1 cellular context compared by ENCODE assay signal in the genomic region with DNA sequence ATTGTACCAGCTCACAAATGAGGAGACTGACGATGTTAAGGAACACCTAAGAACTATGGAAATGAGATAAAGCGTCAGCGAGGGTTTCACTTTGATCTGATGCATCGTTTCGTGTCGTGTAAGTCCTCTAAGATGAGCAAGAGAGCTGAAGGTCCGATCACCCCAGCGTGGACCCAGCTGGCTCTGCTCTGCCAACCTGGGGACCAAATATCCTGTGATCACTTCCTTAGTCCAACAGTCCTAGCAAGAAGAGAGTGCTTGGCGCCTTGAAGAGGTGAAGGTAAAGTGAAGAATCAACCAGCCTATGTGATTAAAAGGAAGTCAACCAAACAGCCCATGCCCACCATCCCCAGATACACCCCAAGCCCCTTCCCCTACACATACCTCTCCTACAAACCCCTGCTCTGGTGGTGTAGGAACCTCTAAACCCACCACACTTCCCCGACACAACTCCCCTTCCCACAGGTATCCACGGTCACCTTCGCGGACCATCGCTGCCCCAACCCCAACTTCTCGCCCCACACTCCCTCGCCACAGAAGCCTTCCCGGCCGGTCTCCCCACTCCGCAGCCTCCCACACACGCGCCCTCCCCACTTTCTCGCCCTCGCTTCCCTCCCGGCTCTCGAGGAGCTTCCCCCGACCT.
TF ChIP-seq lines count a peak whose summit lies in the region.

No MANE protein-coding gene starts in this region.

TF ChIP-seq in K562, 482 proteins besides CTCF, POLR2A, EP300 and RAD21 (continued from another document and continues in another):
- TF ChIP-seq, protein P1, sequence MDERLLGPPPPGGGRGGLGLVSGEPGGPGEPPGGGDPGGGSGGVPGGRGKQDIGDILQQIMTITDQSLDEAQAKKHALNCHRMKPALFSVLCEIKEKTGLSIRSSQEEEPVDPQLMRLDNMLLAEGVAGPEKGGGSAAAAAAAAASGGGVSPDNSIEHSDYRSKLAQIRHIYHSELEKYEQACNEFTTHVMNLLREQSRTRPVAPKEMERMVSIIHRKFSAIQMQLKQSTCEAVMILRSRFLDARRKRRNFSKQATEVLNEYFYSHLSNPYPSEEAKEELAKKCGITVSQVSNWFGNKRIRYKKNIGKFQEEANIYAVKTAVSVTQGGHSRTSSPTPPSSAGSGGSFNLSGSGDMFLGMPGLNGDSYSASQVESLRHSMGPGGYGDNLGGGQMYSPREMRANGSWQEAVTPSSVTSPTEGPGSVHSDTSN (CRISPR knock-in tag; IDR thresholded peaks at IDR 0.05; ENCODE audit: low read depth) = no peak
- TF ChIP-seq, protein P1 (tag; conservative IDR thresholded peaks at IDR 0.05; ENCODE audit: low read depth) = no peak
- peak; percentile 7; the same call in 1 of the 2 replicates for TF ChIP-seq ZNF143 (CRISPR knock-in tag; IDR thresholded peaks at IDR 0.05)
- TF ChIP-seq, protein P2, sequence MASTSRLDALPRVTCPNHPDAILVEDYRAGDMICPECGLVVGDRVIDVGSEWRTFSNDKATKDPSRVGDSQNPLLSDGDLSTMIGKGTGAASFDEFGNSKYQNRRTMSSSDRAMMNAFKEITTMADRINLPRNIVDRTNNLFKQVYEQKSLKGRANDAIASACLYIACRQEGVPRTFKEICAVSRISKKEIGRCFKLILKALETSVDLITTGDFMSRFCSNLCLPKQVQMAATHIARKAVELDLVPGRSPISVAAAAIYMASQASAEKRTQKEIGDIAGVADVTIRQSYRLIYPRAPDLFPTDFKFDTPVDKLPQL (IDR thresholded peaks at IDR 0.05; ENCODE audit: extremely low read depth, insufficient read length) = no peak
- TF ChIP-seq, protein P3, sequence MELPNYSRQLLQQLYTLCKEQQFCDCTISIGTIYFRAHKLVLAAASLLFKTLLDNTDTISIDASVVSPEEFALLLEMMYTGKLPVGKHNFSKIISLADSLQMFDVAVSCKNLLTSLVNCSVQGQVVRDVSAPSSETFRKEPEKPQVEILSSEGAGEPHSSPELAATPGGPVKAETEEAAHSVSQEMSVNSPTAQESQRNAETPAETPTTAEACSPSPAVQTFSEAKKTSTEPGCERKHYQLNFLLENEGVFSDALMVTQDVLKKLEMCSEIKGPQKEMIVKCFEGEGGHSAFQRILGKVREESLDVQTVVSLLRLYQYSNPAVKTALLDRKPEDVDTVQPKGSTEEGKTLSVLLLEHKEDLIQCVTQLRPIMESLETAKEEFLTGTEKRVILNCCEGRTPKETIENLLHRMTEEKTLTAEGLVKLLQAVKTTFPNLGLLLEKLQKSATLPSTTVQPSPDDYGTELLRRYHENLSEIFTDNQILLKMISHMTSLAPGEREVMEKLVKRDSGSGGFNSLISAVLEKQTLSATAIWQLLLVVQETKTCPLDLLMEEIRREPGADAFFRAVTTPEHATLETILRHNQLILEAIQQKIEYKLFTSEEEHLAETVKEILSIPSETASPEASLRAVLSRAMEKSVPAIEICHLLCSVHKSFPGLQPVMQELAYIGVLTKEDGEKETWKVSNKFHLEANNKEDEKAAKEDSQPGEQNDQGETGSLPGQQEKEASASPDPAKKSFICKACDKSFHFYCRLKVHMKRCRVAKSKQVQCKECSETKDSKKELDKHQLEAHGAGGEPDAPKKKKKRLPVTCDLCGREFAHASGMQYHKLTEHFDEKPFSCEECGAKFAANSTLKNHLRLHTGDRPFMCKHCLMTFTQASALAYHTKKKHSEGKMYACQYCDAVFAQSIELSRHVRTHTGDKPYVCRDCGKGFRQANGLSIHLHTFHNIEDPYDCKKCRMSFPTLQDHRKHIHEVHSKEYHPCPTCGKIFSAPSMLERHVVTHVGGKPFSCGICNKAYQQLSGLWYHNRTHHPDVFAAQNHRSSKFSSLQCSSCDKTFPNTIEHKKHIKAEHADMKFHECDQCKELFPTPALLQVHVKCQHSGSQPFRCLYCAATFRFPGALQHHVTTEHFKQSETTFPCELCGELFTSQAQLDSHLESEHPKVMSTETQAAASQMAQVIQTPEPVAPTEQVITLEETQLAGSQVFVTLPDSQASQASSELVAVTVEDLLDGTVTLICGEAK (IDR thresholded peaks at IDR 0.05) = 0 out of 2 replicates have a peak, but pooled peaks have one; percentile 24
- TF ChIP-seq, protein P3 (CRISPR knock-in tag; IDR thresholded peaks at IDR 0.05) = no peak
- TF ChIP-seq, protein P4, sequence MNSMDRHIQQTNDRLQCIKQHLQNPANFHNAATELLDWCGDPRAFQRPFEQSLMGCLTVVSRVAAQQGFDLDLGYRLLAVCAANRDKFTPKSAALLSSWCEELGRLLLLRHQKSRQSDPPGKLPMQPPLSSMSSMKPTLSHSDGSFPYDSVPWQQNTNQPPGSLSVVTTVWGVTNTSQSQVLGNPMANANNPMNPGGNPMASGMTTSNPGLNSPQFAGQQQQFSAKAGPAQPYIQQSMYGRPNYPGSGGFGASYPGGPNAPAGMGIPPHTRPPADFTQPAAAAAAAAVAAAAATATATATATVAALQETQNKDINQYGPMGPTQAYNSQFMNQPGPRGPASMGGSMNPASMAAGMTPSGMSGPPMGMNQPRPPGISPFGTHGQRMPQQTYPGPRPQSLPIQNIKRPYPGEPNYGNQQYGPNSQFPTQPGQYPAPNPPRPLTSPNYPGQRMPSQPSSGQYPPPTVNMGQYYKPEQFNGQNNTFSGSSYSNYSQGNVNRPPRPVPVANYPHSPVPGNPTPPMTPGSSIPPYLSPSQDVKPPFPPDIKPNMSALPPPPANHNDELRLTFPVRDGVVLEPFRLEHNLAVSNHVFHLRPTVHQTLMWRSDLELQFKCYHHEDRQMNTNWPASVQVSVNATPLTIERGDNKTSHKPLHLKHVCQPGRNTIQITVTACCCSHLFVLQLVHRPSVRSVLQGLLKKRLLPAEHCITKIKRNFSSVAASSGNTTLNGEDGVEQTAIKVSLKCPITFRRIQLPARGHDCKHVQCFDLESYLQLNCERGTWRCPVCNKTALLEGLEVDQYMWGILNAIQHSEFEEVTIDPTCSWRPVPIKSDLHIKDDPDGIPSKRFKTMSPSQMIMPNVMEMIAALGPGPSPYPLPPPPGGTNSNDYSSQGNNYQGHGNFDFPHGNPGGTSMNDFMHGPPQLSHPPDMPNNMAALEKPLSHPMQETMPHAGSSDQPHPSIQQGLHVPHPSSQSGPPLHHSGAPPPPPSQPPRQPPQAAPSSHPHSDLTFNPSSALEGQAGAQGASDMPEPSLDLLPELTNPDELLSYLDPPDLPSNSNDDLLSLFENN (IDR thresholded peaks at IDR 0.05; ENCODE audit: low read depth in 2 of 2, low read length in 2 of 2) = no peak
- TF ChIP-seq ZNF717 (CRISPR knock-in tag; IDR thresholded peaks at IDR 0.05) = no peak
- TF ChIP-seq EWSR1 (IDR thresholded peaks at IDR 0.05; ENCODE audit: borderline replicate concordance, low read depth, partially characterized antibody) = no peak
- no peak for TF ChIP-seq SOX6 (IDR thresholded peaks at IDR 0.05)
- TF ChIP-seq ARID2 (IDR thresholded peaks at IDR 0.05) = no peak
- TF ChIP-seq, protein P5, sequence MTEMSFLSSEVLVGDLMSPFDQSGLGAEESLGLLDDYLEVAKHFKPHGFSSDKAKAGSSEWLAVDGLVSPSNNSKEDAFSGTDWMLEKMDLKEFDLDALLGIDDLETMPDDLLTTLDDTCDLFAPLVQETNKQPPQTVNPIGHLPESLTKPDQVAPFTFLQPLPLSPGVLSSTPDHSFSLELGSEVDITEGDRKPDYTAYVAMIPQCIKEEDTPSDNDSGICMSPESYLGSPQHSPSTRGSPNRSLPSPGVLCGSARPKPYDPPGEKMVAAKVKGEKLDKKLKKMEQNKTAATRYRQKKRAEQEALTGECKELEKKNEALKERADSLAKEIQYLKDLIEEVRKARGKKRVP (CRISPR knock-in tag; IDR thresholded peaks at IDR 0.05) = 0 out of 2 replicates have a peak, but pooled peaks have one; percentile 35
- TF ChIP-seq ZNF263 (CRISPR knock-in tag; IDR thresholded peaks at IDR 0.05; ENCODE audit: borderline replicate concordance) = no peak
- TF ChIP-seq TAL1 (IDR thresholded peaks at IDR 0.05) = no peak
- TF ChIP-seq ZNF766 (CRISPR knock-in tag; conservative IDR thresholded peaks at IDR 0.05) = no peak
- TF ChIP-seq, protein P6, sequence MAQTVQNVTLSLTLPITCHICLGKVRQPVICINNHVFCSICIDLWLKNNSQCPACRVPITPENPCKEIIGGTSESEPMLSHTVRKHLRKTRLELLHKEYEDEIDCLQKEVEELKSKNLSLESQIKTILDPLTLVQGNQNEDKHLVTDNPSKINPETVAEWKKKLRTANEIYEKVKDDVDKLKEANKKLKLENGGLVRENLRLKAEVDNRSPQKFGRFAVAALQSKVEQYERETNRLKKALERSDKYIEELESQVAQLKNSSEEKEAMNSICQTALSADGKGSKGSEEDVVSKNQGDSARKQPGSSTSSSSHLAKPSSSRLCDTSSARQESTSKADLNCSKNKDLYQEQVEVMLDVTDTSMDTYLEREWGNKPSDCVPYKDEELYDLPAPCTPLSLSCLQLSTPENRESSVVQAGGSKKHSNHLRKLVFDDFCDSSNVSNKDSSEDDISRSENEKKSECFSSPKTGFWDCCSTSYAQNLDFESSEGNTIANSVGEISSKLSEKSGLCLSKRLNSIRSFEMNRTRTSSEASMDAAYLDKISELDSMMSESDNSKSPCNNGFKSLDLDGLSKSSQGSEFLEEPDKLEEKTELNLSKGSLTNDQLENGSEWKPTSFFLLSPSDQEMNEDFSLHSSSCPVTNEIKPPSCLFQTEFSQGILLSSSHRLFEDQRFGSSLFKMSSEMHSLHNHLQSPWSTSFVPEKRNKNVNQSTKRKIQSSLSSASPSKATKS (CRISPR knock-in tag; IDR thresholded peaks at IDR 0.05) = no peak
- TF ChIP-seq PHB (CRISPR knock-in tag; IDR thresholded peaks at IDR 0.05) = no peak
- no peak for TF ChIP-seq SNRNP70 (optimal IDR thresholded peaks at IDR 0.05; ENCODE audit: low read depth, low read length)
- TF ChIP-seq, protein P7, sequence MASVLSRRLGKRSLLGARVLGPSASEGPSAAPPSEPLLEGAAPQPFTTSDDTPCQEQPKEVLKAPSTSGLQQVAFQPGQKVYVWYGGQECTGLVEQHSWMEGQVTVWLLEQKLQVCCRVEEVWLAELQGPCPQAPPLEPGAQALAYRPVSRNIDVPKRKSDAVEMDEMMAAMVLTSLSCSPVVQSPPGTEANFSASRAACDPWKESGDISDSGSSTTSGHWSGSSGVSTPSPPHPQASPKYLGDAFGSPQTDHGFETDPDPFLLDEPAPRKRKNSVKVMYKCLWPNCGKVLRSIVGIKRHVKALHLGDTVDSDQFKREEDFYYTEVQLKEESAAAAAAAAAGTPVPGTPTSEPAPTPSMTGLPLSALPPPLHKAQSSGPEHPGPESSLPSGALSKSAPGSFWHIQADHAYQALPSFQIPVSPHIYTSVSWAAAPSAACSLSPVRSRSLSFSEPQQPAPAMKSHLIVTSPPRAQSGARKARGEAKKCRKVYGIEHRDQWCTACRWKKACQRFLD (CRISPR knock-in tag; IDR thresholded peaks at IDR 0.05) = no peak
- TF ChIP-seq FOXA1 (IDR thresholded peaks at IDR 0.05; ENCODE audit: borderline replicate concordance) = no peak
- no peak for TF ChIP-seq CCAR2 (IDR thresholded peaks at IDR 0.05; ENCODE audit: low read depth, low read length)
- TF ChIP-seq, protein P8, sequence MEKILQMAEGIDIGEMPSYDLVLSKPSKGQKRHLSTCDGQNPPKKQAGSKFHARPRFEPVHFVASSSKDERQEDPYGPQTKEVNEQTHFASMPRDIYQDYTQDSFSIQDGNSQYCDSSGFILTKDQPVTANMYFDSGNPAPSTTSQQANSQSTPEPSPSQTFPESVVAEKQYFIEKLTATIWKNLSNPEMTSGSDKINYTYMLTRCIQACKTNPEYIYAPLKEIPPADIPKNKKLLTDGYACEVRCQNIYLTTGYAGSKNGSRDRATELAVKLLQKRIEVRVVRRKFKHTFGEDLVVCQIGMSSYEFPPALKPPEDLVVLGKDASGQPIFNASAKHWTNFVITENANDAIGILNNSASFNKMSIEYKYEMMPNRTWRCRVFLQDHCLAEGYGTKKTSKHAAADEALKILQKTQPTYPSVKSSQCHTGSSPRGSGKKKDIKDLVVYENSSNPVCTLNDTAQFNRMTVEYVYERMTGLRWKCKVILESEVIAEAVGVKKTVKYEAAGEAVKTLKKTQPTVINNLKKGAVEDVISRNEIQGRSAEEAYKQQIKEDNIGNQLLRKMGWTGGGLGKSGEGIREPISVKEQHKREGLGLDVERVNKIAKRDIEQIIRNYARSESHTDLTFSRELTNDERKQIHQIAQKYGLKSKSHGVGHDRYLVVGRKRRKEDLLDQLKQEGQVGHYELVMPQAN (IDR thresholded peaks at IDR 0.05; ENCODE audit: borderline replicate concordance) = peak; percentile 56
- TF ChIP-seq TCFL5 (CRISPR knock-in tag; conservative IDR thresholded peaks at IDR 0.05) = no peak
- TF ChIP-seq ZNF239 (CRISPR knock-in tag; IDR thresholded peaks at IDR 0.05) = no peak
- TF ChIP-seq OTX1 (CRISPR knock-in tag; IDR thresholded peaks at IDR 0.05) = 0 out of 2 replicates have a peak, but pooled peaks have one; percentile 62
